Comparison of ENCODE assay signal across 1 cellular context in genomic region chr16:23571895-23572294, GRCh38.
TF ChIP-seq lines count a peak whose summit lies in the region.

No MANE protein-coding gene starts in this region.

TF ChIP-seq in GM23338, 12 proteins besides CTCF, POLR2A, EP300 and RAD21:
- TF ChIP-seq, protein P1, sequence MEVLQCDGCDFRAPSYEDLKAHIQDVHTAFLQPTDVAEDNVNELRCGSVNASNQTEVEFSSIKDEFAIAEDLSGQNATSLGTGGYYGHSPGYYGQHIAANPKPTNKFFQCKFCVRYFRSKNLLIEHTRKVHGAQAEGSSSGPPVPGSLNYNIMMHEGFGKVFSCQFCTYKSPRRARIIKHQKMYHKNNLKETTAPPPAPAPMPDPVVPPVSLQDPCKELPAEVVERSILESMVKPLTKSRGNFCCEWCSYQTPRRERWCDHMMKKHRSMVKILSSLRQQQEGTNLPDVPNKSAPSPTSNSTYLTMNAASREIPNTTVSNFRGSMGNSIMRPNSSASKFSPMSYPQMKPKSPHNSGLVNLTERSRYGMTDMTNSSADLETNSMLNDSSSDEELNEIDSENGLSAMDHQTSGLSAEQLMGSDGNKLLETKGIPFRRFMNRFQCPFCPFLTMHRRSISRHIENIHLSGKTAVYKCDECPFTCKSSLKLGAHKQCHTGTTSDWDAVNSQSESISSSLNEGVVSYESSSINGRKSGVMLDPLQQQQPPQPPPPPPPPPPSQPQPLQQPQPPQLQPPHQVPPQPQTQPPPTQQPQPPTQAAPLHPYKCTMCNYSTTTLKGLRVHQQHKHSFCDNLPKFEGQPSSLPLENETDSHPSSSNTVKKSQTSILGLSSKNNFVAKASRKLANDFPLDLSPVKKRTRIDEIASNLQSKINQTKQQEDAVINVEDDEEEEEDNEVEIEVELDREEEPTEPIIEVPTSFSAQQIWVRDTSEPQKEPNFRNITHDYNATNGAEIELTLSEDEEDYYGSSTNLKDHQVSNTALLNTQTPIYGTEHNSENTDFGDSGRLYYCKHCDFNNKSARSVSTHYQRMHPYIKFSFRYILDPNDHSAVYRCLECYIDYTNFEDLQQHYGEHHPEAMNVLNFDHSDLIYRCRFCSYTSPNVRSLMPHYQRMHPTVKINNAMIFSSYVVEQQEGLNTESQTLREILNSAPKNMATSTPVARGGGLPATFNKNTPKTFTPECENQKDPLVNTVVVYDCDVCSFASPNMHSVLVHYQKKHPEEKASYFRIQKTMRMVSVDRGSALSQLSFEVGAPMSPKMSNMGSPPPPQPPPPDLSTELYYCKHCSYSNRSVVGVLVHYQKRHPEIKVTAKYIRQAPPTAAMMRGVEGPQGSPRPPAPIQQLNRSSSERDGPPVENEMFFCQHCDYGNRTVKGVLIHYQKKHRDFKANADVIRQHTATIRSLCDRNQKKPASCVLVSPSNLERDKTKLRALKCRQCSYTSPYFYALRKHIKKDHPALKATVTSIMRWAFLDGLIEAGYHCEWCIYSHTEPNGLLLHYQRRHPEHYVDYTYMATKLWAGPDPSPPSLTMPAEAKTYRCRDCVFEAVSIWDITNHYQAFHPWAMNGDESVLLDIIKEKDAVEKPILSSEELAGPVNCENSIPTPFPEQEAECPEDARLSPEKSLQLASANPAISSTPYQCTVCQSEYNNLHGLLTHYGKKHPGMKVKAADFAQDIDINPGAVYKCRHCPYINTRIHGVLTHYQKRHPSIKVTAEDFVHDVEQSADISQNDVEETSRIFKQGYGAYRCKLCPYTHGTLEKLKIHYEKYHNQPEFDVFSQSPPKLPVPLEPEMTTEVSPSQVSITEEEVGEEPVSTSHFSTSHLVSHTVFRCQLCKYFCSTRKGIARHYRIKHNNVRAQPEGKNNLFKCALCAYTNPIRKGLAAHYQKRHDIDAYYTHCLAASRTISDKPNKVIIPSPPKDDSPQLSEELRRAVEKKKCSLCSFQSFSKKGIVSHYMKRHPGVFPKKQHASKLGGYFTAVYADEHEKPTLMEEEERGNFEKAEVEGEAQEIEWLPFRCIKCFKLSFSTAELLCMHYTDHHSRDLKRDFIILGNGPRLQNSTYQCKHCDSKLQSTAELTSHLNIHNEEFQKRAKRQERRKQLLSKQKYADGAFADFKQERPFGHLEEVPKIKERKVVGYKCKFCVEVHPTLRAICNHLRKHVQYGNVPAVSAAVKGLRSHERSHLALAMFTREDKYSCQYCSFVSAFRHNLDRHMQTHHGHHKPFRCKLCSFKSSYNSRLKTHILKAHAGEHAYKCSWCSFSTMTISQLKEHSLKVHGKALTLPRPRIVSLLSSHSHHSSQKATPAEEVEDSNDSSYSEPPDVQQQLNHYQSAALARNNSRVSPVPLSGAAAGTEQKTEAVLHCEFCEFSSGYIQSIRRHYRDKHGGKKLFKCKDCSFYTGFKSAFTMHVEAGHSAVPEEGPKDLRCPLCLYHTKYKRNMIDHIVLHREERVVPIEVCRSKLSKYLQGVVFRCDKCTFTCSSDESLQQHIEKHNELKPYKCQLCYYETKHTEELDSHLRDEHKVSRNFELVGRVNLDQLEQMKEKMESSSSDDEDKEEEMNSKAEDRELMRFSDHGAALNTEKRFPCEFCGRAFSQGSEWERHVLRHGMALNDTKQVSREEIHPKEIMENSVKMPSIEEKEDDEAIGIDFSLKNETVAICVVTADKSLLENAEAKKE (CRISPR knock-in tag; IDR thresholded peaks at IDR 0.05), result no peak
- TF ChIP-seq, protein P2, sequence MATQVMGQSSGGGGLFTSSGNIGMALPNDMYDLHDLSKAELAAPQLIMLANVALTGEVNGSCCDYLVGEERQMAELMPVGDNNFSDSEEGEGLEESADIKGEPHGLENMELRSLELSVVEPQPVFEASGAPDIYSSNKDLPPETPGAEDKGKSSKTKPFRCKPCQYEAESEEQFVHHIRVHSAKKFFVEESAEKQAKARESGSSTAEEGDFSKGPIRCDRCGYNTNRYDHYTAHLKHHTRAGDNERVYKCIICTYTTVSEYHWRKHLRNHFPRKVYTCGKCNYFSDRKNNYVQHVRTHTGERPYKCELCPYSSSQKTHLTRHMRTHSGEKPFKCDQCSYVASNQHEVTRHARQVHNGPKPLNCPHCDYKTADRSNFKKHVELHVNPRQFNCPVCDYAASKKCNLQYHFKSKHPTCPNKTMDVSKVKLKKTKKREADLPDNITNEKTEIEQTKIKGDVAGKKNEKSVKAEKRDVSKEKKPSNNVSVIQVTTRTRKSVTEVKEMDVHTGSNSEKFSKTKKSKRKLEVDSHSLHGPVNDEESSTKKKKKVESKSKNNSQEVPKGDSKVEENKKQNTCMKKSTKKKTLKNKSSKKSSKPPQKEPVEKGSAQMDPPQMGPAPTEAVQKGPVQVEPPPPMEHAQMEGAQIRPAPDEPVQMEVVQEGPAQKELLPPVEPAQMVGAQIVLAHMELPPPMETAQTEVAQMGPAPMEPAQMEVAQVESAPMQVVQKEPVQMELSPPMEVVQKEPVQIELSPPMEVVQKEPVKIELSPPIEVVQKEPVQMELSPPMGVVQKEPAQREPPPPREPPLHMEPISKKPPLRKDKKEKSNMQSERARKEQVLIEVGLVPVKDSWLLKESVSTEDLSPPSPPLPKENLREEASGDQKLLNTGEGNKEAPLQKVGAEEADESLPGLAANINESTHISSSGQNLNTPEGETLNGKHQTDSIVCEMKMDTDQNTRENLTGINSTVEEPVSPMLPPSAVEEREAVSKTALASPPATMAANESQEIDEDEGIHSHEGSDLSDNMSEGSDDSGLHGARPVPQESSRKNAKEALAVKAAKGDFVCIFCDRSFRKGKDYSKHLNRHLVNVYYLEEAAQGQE (IDR thresholded peaks at IDR 0.05; ENCODE audit: unreplicated experiment), result no peak
- TF ChIP-seq EZH2phosphoT487 (IDR thresholded peaks at IDR 0.05; ENCODE audit: unreplicated experiment), result no peak
- TF ChIP-seq ETS1 (IDR thresholded peaks at IDR 0.05), result no peak
- no peak for TF ChIP-seq POLR2AphosphoS5 (IDR thresholded peaks at IDR 0.05; ENCODE audit: low read depth)
- TF ChIP-seq ZNF114 (CRISPR knock-in tag; IDR thresholded peaks at IDR 0.05), result no peak
- TF ChIP-seq ZNF331 (CRISPR knock-in tag; IDR thresholded peaks at IDR 0.05; ENCODE audit: low read depth), result no peak
